Comparison of ENCODE assay signal across 1 cellular context in the genomic region with DNA sequence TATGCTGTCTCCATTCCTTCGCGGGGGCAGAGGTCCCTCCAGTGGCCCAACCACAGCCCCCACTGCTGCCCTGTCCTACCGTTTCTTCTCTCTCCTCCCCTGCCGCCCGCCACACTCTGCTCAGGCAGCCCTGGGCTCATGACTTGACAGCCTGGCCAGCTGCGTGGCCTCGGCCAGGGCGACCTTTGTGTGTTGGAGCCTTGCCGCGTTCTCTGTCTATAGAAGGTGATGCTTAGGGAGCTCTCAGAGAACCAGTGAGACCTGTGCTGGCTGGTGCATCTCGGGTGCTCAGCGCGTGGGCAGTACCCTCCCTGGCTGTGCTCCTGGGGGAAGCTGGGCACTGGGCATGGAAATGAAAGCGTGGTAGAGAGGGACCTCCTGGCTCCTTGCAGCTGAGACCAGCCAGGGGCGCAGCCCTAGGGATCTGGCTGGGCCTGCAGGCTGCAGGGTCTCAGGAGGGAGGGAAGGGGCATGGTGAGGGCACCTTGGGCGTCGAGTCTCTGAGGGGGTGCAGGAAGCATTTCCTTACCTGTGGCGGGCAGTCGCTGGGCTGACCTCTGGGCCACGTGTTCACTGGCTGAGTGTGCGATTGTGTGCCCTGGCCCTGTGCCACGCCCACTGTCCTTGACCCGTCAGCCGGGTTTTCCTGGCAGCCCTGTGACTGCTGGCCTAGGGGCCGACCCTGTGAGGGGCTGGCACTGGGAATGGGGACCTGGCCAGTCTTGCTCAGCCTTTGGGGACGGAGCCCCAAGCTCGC.
TF ChIP-seq lines count a peak whose summit lies in the region.

No MANE protein-coding gene starts in this region.

TF ChIP-seq in endothelial cell of umbilical vein, 7 proteins besides CTCF, POLR2A, EP300 and RAD21:
- TF ChIP-seq GATA2 (IDR thresholded peaks at IDR 0.05; ENCODE audit: insufficient read depth, insufficient read length, low read depth, low read length) (no peak), EZH2 (IDR thresholded peaks at IDR 0.05; ENCODE audit: borderline replicate concordance, low read depth, low read length, severe bottlenecking) (no peak), POLR2AphosphoS5 (IDR thresholded peaks at IDR 0.05; ENCODE audit: insufficient read depth, low read depth, low read length) (no peak), FOS (IDR thresholded peaks at IDR 0.05; ENCODE audit: borderline replicate concordance, insufficient read depth, low read length) (no peak), MYC (IDR thresholded peaks at IDR 0.05; ENCODE audit: low read depth, low read length) (no peak), JUN (IDR thresholded peaks at IDR 0.05; ENCODE audit: borderline replicate concordance, insufficient read depth, insufficient read length, low read depth) (no peak)
- TF ChIP-seq, protein P1, sequence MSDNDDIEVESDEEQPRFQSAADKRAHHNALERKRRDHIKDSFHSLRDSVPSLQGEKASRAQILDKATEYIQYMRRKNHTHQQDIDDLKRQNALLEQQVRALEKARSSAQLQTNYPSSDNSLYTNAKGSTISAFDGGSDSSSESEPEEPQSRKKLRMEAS (IDR thresholded peaks at IDR 0.05; ENCODE audit: insufficient read depth, insufficient read length): no peak
TF ChIP-seq in endothelial cell of umbilical vein: peak in this region for 0.
